Comparison of ENCODE assay signal across 13 cellular contexts in genomic region chr2:105437708-105438103, GRCh38. TPM values are rescaled to one million over a fixed set of nuclear protein-coding genes. Genes with fewer than 3 reads are reported as not detected.
DNase-seq lines count a peak whose midpoint lies in the region; ATAC-seq and TF ChIP-seq lines count a peak whose summit lies in the region.
"Had no signal": no experiment of that assay in that cellular context is flagged by ENCODE, and none has a peak within 500 bp of the region (broad histone marks: within the 10 kb centered on the region; RNA-seq: fewer than 3 reads in every experiment).

No MANE protein-coding gene starts in this region.

- TF ChIP-seq CTCF in lower lobe of right lung (IDR thresholded peaks at IDR 0.05) = no peak
- no peak for TF ChIP-seq CTCF in foreskin keratinocyte (conservative IDR thresholded peaks at IDR 0.05)

- in situ Hi-C loops in GM23248 (cut with MboI) = no loop called here

- POLR2A ChIA-PET in activated CD4-positive, alpha-beta T cell treated with anti-CD3 and anti-CD28 coated beads, Interleukin-2, amount 10 ng/mL, durations not matched to agents 7 days and 5 days (lab: Charles Lee) = no interaction called here

- H3K9me3 ChIP-seq in GM23248 (ENCODE audit: low read depth) (no peaks in the 10 kb centered on the region), lower lobe of right lung (no peaks in the 10 kb centered on the region)
- H3K9me3 ChIP-seq: neutrophil had no signal

- no peaks in the 10 kb centered on the region for H3K27me3 ChIP-seq in GM23248 (replicated peaks; ENCODE audit: insufficient read depth)
- H3K27me3 ChIP-seq in lower lobe of right lung (ENCODE audit: low read depth) = no peaks in the 10 kb centered on the region
- no peaks in the 10 kb centered on the region for H3K27me3 ChIP-seq in foreskin keratinocyte
- H3K27me3 ChIP-seq: neutrophil had no signal

- H3K36me3 Mint-ChIP-seq in activated CD4-positive, alpha-beta T cell treated with anti-CD3 and anti-CD28 coated beads, Interleukin-2, amount 10 ng/mL, durations not matched to agents 7 days and 5 days (ENCODE audit: low read depth) = no peaks in the 10 kb centered on the region

- H3K27ac ChIP-seq in GM23248 = no peak overlapping the region
- peak overlapping the region; percentile 71 for H3K27ac ChIP-seq in lower lobe of right lung
- H3K27ac ChIP-seq in foreskin keratinocyte = no peak overlapping the region
- H3K27ac ChIP-seq: neutrophil had no signal

- 0 out of 2 replicates have a peak, but pooled peaks cover 10% of the 10 kb centered on the region for H3F3A ChIP-seq in GM23248 (ENCODE audit: insufficient read depth)

- H4K20me1 ChIP-seq in GM23248 (ENCODE audit: insufficient read depth) = no peaks in the 10 kb centered on the region

- H3K4me1 Mint-ChIP-seq in activated CD4-positive, alpha-beta T cell treated with anti-CD3 and anti-CD28 coated beads, Interleukin-2, amount 10 ng/mL, durations not matched to agents 7 days and 5 days = no peaks in the 10 kb centered on the region
- H3K4me1 Mint-ChIP-seq: activated CD4-positive, alpha-beta T cell treated with anti-CD3 and anti-CD28 coated beads for 36 hours had no signal

- peaks cover 6% of the 10 kb centered on the region for H3K27me3 Mint-ChIP-seq in activated CD4-positive, alpha-beta T cell treated with anti-CD3 and anti-CD28 coated beads, Interleukin-2, amount 10 ng/mL, durations not matched to agents 7 days and 5 days

- peak in 1 of 2 donors; percentile 49 for ATAC-seq in lower lobe of right lung
- no peak for ATAC-seq in foreskin keratinocyte
- ATAC-seq: activated CD4-positive, alpha-beta T cell treated with anti-CD3 and anti-CD28 coated beads for 36 hours had no signal

- no peak overlapping the region for H2AFZ ChIP-seq in GM23248

- H3K36me3 ChIP-seq in GM23248 (ENCODE audit: low read depth) = no peaks in the 10 kb centered on the region
- no peaks in the 10 kb centered on the region for H3K36me3 ChIP-seq in lower lobe of right lung
- H3K36me3 ChIP-seq: neutrophil had no signal

- H3K4me3 ChIP-seq in GM23248 (no peak overlapping the region), lower lobe of right lung (no peak overlapping the region)

- no peaks in the 10 kb centered on the region for H3K9me3 Mint-ChIP-seq in activated CD4-positive, alpha-beta T cell treated with anti-CD3 and anti-CD28 coated beads, Interleukin-2, amount 10 ng/mL, durations not matched to agents 7 days and 5 days

- no peak overlapping the region for H3K9ac ChIP-seq in GM23248

- H3K9me2 ChIP-seq in GM23248 (ENCODE audit: insufficient read depth) = no peaks in the 10 kb centered on the region

- intact Hi-C loops in lower lobe of right lung (cut with DNase I) = no loop called here

- DNase-seq in A172 (ENCODE audit: low spot score) = peak; percentile 54
- peak; percentile 50 for DNase-seq in GM23248
- DNase-seq in amniotic epithelial cell (ENCODE audit: low read depth) = peak; percentile 91
- no peak for DNase-seq in lower lobe of right lung
- no peak for DNase-seq in NCI-H82 (lab: John Stamatoyannopoulos, UW)
- DNase-seq in activated CD4-positive, alpha-beta T cell treated with anti-CD3 and anti-CD28 coated beads, Interleukin-2, amount 10 ng/mL, durations not matched to agents 7 days and 5 days = no peak
- no peak for DNase-seq in stimulated activated CD4-positive, alpha-beta T cell treated with anti-CD3 and anti-CD28 coated beads, Interleukin-1b, Interleukin-23, amount 100 ng/mL, for 48 hours
- DNase-seq in foreskin keratinocyte = no peak
- DNase-seq: activated CD4-positive, alpha-beta T cell treated with anti-CD3 and anti-CD28 coated beads for 36 hours; activated naive CD4-positive, alpha-beta T cell treated with anti-CD3 and anti-CD28 coated beads, Interleukin-2, amount 50 U/mL, for 16 hours; C1 segment of cervical spinal cord; NCI-H187 had no signal

- peak overlapping the region; percentile 49 for H3K4me2 ChIP-seq in GM23248 (ENCODE audit: unreplicated experiment)

- no peak overlapping the region for H3K4me3 Mint-ChIP-seq in activated CD4-positive, alpha-beta T cell treated with anti-CD3 and anti-CD28 coated beads, Interleukin-2, amount 10 ng/mL, durations not matched to agents 7 days and 5 days
- H3K4me3 Mint-ChIP-seq: activated CD4-positive, alpha-beta T cell treated with anti-CD3 and anti-CD28 coated beads for 36 hours had no signal

- peaks cover 10% of the 10 kb centered on the region for H3K4me1 ChIP-seq in GM23248 (ENCODE audit: insufficient read depth)
- H3K4me1 ChIP-seq in lower lobe of right lung = peaks cover 11% of the 10 kb centered on the region
- no peaks in the 10 kb centered on the region for H3K4me1 ChIP-seq in foreskin keratinocyte

- CTCF ChIA-PET in activated CD4-positive, alpha-beta T cell treated with anti-CD3 and anti-CD28 coated beads, Interleukin-2, amount 10 ng/mL, durations not matched to agents 7 days and 5 days (lab: Charles Lee) = no interaction called here

- 34 to 39% methylated on average over 3 of the region's 3 CpGs for WGBS in GM23248 (ENCODE audit: low coverage in 1 of 2, low lambda C conversion rate in 2 of 2, missing lambda C conversion rate in 2 of 2), 2 experiments

- H3K27ac Mint-ChIP-seq in activated CD4-positive, alpha-beta T cell treated with anti-CD3 and anti-CD28 coated beads, Interleukin-2, amount 10 ng/mL, durations not matched to agents 7 days and 5 days = no peak overlapping the region
- H3K27ac Mint-ChIP-seq: activated CD4-positive, alpha-beta T cell treated with anti-CD3 and anti-CD28 coated beads for 36 hours had no signal

- H3K79me2 ChIP-seq in GM23248 (ENCODE audit: insufficient read depth) = no peaks in the 10 kb centered on the region

RNA-seq across cellular contexts. Expression of gene FHL2, which starts 38.9 kb away (rescaled TPM):
- 45.7 and 67.9 TPM in 2 replicates for total RNA-seq in A172 (2014; rRNA removed; shearing (Covaris generic))
- 383 and 404 TPM in 2 replicates for total RNA-seq in GM23248 (2014; rRNA removed; shearing (Covaris generic))
- 598 and 610 TPM in 2 replicates for polyA plus RNA-seq in GM23248 (2016; fragmentation: Nextera tagmentation; extraction: Ambion mirVana)
- 5.5 TPM for total RNA-seq in lower lobe of right lung
- total RNA-seq in activated CD4-positive, alpha-beta T cell treated with anti-CD3 and anti-CD28 coated beads, Interleukin-2, amount 10 ng/mL, durations not matched to agents 7 days and 5 days = 1 to 10 TPM; 3.6 TPM
- 85.9 and 110 TPM in 2 replicates for total RNA-seq in foreskin keratinocyte
- 92.7 and 112 TPM in 2 replicates for polyA plus RNA-seq in foreskin keratinocyte

Comparison
In these comparisons a context has a peak if more than half of its experiments do, and no peak if none do; other contexts are left out.
1. DNase-seq: peak in A172 (single experiment), GM23248 (single experiment) and amniotic epithelial cell (single experiment); none in lower lobe of right lung (single experiment), NCI-H82 (single experiment), activated CD4-positive, alpha-beta T cell treated with anti-CD3 and anti-CD28 coated beads, Interleukin-2, amount 10 ng/mL, durations not matched to agents 7 days and 5 days (single experiment), stimulated activated CD4-positive, alpha-beta T cell treated with anti-CD3 and anti-CD28 coated beads, Interleukin-1b, Interleukin-23, amount 100 ng/mL, for 48 hours (single experiment) and foreskin keratinocyte (0 of 2).